1 cellular context compared by ENCODE assay signal in the genomic region with DNA sequence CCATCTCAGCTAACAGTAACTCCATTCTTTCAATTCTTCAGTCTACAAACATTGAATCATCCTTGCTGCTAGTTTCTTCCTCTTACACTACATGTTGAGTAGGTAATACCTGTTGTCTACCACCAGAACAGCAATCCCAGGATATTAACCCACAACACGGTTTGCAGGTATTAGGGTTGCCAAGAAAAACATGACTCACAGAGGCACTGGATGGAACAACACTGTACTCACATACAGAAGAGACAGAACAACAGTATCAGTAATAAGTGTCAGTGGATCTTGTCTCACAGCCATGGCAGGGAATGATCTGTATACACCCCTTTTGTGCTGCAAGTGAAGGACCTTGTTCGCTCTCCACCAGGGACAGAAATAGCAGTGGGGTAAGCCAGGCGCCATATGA.
A peak's percentile ranks its signal among the peaks of the same experiment; 100 is the strongest.
TF ChIP-seq lines count a peak whose summit lies in the region.

No MANE protein-coding gene starts in this region.

TF ChIP-seq in HCT116, 20 proteins besides CTCF, POLR2A, EP300 and RAD21 (continued from another document):
- TF ChIP-seq, protein P1, sequence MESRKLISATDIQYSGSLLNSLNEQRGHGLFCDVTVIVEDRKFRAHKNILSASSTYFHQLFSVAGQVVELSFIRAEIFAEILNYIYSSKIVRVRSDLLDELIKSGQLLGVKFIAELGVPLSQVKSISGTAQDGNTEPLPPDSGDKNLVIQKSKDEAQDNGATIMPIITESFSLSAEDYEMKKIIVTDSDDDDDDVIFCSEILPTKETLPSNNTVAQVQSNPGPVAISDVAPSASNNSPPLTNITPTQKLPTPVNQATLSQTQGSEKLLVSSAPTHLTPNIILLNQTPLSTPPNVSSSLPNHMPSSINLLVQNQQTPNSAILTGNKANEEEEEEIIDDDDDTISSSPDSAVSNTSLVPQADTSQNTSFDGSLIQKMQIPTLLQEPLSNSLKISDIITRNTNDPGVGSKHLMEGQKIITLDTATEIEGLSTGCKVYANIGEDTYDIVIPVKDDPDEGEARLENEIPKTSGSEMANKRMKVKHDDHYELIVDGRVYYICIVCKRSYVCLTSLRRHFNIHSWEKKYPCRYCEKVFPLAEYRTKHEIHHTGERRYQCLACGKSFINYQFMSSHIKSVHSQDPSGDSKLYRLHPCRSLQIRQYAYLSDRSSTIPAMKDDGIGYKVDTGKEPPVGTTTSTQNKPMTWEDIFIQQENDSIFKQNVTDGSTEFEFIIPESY (IDR thresholded peaks at IDR 0.05; ENCODE audit: extremely low read depth, insufficient replicate concordance, low read length), result no peak
- TF ChIP-seq YY1 (IDR thresholded peaks at IDR 0.05; ENCODE audit: extremely low read depth, insufficient replicate concordance, low read depth, low read length), result no peak
- no peak for TF ChIP-seq ZNF274 (IDR thresholded peaks at IDR 0.05; ENCODE audit: low read depth, low read length)
- TF ChIP-seq POLR2AphosphoS5 (IDR thresholded peaks at IDR 0.05; ENCODE audit: low read depth, low read length), result peak; percentile 36; the same call in 1 of the 2 replicates
- TF ChIP-seq EZH2phosphoT487 (IDR thresholded peaks at IDR 0.05; ENCODE audit: borderline replicate concordance), result no peak
- TF ChIP-seq EZH2 (IDR thresholded peaks at IDR 0.05), result no peak
- TF ChIP-seq SIN3A (IDR thresholded peaks at IDR 0.05; ENCODE audit: low read depth), result no peak
- TF ChIP-seq ELF1 (IDR thresholded peaks at IDR 0.05; ENCODE audit: borderline replicate concordance, low read depth), result no peak
- no peak for TF ChIP-seq ATF3 (IDR thresholded peaks at IDR 0.05)
- TF ChIP-seq CBX3 (IDR thresholded peaks at IDR 0.05; ENCODE audit: low read depth), result no peak
- no peak for TF ChIP-seq EGR1 (IDR thresholded peaks at IDR 0.05; ENCODE audit: low read depth)
- peak; percentile 69 for TF ChIP-seq JUND (IDR thresholded peaks at IDR 0.05)
- no peak for TF ChIP-seq ZFX (IDR thresholded peaks at IDR 0.05)
